1 cellular context compared by ENCODE assay signal in the genomic region with DNA sequence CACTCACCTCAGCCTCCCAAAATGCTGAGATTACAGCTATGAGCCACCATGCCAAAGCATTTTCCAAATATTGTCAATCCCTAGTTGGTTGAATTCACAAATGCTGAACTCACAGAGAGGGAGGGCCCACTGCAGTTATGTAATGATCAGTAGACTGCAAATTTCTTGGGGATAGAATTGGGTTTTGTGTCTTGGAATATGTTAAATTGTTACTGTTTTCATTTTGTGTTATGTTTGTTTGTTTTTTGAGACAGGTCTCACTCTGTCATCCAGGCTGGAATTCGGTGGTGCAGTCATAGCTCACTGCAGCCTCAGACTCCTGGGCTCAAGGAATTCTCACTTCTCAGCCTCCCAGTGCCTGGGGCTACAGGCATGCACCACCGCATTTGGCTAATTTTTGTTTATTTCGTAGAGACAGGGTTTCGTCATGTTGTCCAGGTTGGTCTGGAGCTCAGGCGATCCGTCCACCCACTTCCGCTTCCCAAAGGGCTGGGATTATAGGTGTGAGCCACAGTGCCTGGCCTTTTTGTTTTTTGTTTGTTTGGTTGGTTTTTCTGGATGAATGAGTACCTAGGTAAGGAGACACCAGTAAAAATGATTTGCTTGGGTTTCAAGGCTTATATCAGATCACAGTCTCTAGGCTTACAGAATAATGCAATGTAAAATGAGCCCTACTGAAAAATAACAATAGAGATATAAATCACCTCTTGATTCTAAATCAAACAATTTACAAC.
TF ChIP-seq lines count a peak whose summit lies in the region.

No MANE protein-coding gene starts in this region.

TF ChIP-seq in GM23338, 12 proteins besides CTCF, POLR2A, EP300 and RAD21 (continued from another document):
- TF ChIP-seq, protein P1, sequence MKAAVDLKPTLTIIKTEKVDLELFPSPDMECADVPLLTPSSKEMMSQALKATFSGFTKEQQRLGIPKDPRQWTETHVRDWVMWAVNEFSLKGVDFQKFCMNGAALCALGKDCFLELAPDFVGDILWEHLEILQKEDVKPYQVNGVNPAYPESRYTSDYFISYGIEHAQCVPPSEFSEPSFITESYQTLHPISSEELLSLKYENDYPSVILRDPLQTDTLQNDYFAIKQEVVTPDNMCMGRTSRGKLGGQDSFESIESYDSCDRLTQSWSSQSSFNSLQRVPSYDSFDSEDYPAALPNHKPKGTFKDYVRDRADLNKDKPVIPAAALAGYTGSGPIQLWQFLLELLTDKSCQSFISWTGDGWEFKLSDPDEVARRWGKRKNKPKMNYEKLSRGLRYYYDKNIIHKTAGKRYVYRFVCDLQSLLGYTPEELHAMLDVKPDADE (IDR thresholded peaks at IDR 0.05), result no peak
- no peak for TF ChIP-seq ZNF114 (CRISPR knock-in tag; IDR thresholded peaks at IDR 0.05)
- TF ChIP-seq EZH2phosphoT487 (IDR thresholded peaks at IDR 0.05; ENCODE audit: unreplicated experiment), result no peak
- no peak for TF ChIP-seq CREB1 (CRISPR knock-in tag; IDR thresholded peaks at IDR 0.05; ENCODE audit: low read depth)
- no peak for TF ChIP-seq EZH2 (IDR thresholded peaks at IDR 0.05; ENCODE audit: low read depth, unreplicated experiment)
- TF ChIP-seq, protein P2, sequence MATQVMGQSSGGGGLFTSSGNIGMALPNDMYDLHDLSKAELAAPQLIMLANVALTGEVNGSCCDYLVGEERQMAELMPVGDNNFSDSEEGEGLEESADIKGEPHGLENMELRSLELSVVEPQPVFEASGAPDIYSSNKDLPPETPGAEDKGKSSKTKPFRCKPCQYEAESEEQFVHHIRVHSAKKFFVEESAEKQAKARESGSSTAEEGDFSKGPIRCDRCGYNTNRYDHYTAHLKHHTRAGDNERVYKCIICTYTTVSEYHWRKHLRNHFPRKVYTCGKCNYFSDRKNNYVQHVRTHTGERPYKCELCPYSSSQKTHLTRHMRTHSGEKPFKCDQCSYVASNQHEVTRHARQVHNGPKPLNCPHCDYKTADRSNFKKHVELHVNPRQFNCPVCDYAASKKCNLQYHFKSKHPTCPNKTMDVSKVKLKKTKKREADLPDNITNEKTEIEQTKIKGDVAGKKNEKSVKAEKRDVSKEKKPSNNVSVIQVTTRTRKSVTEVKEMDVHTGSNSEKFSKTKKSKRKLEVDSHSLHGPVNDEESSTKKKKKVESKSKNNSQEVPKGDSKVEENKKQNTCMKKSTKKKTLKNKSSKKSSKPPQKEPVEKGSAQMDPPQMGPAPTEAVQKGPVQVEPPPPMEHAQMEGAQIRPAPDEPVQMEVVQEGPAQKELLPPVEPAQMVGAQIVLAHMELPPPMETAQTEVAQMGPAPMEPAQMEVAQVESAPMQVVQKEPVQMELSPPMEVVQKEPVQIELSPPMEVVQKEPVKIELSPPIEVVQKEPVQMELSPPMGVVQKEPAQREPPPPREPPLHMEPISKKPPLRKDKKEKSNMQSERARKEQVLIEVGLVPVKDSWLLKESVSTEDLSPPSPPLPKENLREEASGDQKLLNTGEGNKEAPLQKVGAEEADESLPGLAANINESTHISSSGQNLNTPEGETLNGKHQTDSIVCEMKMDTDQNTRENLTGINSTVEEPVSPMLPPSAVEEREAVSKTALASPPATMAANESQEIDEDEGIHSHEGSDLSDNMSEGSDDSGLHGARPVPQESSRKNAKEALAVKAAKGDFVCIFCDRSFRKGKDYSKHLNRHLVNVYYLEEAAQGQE (IDR thresholded peaks at IDR 0.05; ENCODE audit: unreplicated experiment), result no peak
- no peak for TF ChIP-seq JUNB (IDR thresholded peaks at IDR 0.05; ENCODE audit: unreplicated experiment)
- no peak for TF ChIP-seq POLR2AphosphoS5 (IDR thresholded peaks at IDR 0.05; ENCODE audit: low read depth)
- TF ChIP-seq, protein P3, sequence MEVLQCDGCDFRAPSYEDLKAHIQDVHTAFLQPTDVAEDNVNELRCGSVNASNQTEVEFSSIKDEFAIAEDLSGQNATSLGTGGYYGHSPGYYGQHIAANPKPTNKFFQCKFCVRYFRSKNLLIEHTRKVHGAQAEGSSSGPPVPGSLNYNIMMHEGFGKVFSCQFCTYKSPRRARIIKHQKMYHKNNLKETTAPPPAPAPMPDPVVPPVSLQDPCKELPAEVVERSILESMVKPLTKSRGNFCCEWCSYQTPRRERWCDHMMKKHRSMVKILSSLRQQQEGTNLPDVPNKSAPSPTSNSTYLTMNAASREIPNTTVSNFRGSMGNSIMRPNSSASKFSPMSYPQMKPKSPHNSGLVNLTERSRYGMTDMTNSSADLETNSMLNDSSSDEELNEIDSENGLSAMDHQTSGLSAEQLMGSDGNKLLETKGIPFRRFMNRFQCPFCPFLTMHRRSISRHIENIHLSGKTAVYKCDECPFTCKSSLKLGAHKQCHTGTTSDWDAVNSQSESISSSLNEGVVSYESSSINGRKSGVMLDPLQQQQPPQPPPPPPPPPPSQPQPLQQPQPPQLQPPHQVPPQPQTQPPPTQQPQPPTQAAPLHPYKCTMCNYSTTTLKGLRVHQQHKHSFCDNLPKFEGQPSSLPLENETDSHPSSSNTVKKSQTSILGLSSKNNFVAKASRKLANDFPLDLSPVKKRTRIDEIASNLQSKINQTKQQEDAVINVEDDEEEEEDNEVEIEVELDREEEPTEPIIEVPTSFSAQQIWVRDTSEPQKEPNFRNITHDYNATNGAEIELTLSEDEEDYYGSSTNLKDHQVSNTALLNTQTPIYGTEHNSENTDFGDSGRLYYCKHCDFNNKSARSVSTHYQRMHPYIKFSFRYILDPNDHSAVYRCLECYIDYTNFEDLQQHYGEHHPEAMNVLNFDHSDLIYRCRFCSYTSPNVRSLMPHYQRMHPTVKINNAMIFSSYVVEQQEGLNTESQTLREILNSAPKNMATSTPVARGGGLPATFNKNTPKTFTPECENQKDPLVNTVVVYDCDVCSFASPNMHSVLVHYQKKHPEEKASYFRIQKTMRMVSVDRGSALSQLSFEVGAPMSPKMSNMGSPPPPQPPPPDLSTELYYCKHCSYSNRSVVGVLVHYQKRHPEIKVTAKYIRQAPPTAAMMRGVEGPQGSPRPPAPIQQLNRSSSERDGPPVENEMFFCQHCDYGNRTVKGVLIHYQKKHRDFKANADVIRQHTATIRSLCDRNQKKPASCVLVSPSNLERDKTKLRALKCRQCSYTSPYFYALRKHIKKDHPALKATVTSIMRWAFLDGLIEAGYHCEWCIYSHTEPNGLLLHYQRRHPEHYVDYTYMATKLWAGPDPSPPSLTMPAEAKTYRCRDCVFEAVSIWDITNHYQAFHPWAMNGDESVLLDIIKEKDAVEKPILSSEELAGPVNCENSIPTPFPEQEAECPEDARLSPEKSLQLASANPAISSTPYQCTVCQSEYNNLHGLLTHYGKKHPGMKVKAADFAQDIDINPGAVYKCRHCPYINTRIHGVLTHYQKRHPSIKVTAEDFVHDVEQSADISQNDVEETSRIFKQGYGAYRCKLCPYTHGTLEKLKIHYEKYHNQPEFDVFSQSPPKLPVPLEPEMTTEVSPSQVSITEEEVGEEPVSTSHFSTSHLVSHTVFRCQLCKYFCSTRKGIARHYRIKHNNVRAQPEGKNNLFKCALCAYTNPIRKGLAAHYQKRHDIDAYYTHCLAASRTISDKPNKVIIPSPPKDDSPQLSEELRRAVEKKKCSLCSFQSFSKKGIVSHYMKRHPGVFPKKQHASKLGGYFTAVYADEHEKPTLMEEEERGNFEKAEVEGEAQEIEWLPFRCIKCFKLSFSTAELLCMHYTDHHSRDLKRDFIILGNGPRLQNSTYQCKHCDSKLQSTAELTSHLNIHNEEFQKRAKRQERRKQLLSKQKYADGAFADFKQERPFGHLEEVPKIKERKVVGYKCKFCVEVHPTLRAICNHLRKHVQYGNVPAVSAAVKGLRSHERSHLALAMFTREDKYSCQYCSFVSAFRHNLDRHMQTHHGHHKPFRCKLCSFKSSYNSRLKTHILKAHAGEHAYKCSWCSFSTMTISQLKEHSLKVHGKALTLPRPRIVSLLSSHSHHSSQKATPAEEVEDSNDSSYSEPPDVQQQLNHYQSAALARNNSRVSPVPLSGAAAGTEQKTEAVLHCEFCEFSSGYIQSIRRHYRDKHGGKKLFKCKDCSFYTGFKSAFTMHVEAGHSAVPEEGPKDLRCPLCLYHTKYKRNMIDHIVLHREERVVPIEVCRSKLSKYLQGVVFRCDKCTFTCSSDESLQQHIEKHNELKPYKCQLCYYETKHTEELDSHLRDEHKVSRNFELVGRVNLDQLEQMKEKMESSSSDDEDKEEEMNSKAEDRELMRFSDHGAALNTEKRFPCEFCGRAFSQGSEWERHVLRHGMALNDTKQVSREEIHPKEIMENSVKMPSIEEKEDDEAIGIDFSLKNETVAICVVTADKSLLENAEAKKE (CRISPR knock-in tag; IDR thresholded peaks at IDR 0.05), result no peak
- no peak for TF ChIP-seq ZNF331 (CRISPR knock-in tag; IDR thresholded peaks at IDR 0.05; ENCODE audit: low read depth)
- TF ChIP-seq NANOG (IDR thresholded peaks at IDR 0.05; ENCODE audit: borderline replicate concordance), result no peak
